In genomic region chr15:98916826-98917225, GRCh38 we compare ENCODE assay signal across 16 cellular contexts.
DNase-seq lines count a peak whose midpoint lies in the region; ATAC-seq and TF ChIP-seq lines count a peak whose summit lies in the region.
"Had no signal": no experiment of that assay in that cellular context is flagged by ENCODE, and none has a peak within 500 bp of the region (broad histone marks: within the 10 kb centered on the region; RNA-seq: fewer than 3 reads in every experiment).

No MANE protein-coding gene starts in this region.

- no peak overlapping the region for H2AFZ ChIP-seq in IMR-90 (replicated peaks; ENCODE audit: low read length, poor library complexity)
- H2AFZ ChIP-seq in trophoblast cell (ENCODE audit: insufficient read depth, low read length, poor library complexity) = no peak overlapping the region
- no peak overlapping the region for H2AFZ ChIP-seq in smooth muscle cell (ENCODE audit: low read depth)

- no peak for TF ChIP-seq CTCF in IMR-90 (conservative IDR thresholded peaks at IDR 0.05; ENCODE audit: low read depth, low read length)
- no peak for TF ChIP-seq CTCF in VCaP (conservative IDR thresholded peaks at IDR 0.05)
- peak in 1 of 6 experiments; percentile 24 for TF ChIP-seq CTCF in thyroid gland (IDR thresholded peaks at IDR 0.05)
- TF ChIP-seq CTCF in smooth muscle cell (IDR thresholded peaks at IDR 0.05; ENCODE audit: borderline replicate concordance, insufficient read depth, poor library complexity, severe bottlenecking) = no peak

- WGBS in IMR-90 (ENCODE audit: extremely low coverage in 2 of 2, insufficient read length in 1 of 2), 2 experiments = 100% methylated on average over 2 of the region's 8 CpGs; no CpG with 5 or more reads in 1 of the 2 experiments
- no CpG with 5 or more reads among the region's 8 CpGs for WGBS in trophoblast cell (ENCODE audit: extremely low coverage, insufficient coverage, insufficient read length)
- WGBS in thyroid gland, 2 donors = 30 to 54% methylated on average over 7 to 8 of the region's 8 CpGs
- WGBS in smooth muscle cell (ENCODE audit: low lambda C conversion rate) = 97% methylated on average over 8 of the region's 8 CpGs

- H4K91ac ChIP-seq in IMR-90 (ENCODE audit: insufficient read depth, low read depth, low read length) (0 out of 2 replicates have a peak overlapping the region, but pooled peaks have one; percentile 20), trophoblast cell (ENCODE audit: low read depth, low read length) (peak overlapping the region; percentile 19)

- DNase-seq in IMR-90 = no peak
- DNase-seq in trophoblast cell = no peak
- DNase-seq in thyroid gland = peak; percentile 91 to 95
- no peak for DNase-seq in smooth muscle cell (lab: John Stamatoyannopoulos, UW; ENCODE audit: unreplicated experiment)
- no peak for DNase-seq in hepatic stellate cell (ENCODE audit: low spot score)
- DNase-seq: BE2C; CD8-positive, alpha-beta T cell; COR-L47; DMS153; DMS79 treated with DMSO at 0.1 percent for 48 hours; GDM1; GOT3; H9 had no signal

- no peaks in the 10 kb centered on the region for H3F3A ChIP-seq in smooth muscle cell (ENCODE audit: low read depth)

- TF ChIP-seq RAD21 in IMR-90 (IDR thresholded peaks at IDR 0.05; ENCODE audit: low read length) = no peak

- H2AK9ac ChIP-seq in IMR-90 (replicated peaks; ENCODE audit: low read depth, low read length, poor library complexity) = peak overlapping the region; percentile 7

- CTCF ChIA-PET in IMR-90 (lab: Yijun Ruan, JAX) = interaction anchor here (1.3 kb wide), 1 partner anchor 160 kb away, joined by 3 read pairs; no protein-coding TSS in a partner anchor

- H3K4me1 ChIP-seq in IMR-90 (ENCODE audit: control insufficient read depth, insufficient read depth, low read length) (peaks cover 19% of the 10 kb centered on the region), trophoblast cell (ENCODE audit: control insufficient read depth in 1 of 2, insufficient read depth in 2 of 2, low read length in 2 of 2) (peaks cover 10 to 22% of the 10 kb centered on the region in 2 experiments), thyroid gland (peaks cover 55 to 56% of the 10 kb centered on the region in 2 donors), smooth muscle cell (ENCODE audit: low read depth) (no peaks in the 10 kb centered on the region)
- H3K4me1 ChIP-seq: BE2C had no signal

- POLR2A ChIA-PET in IMR-90 (lab: Charles Lee; ENCODE audit: unreplicated experiment) = no interaction called here

- H3K36me3 ChIP-seq in IMR-90 (ENCODE audit: control insufficient read depth, insufficient read depth, low read length) (peaks cover 64% of the 10 kb centered on the region), trophoblast cell (ENCODE audit: control insufficient read depth in 1 of 2, insufficient read depth in 2 of 2, low read length in 2 of 2) (peaks cover 46 to 58% of the 10 kb centered on the region in 2 experiments), thyroid gland (peaks cover 5 to 17% of the 10 kb centered on the region in 2 donors), smooth muscle cell (ENCODE audit: low read depth) (peaks cover 14% of the 10 kb centered on the region)

- no peak overlapping the region for H3K56ac ChIP-seq in IMR-90 (ENCODE audit: extremely low read depth, insufficient read depth, low read length)

- H3K27me3 ChIP-seq in IMR-90 (ENCODE audit: control insufficient read depth, insufficient read depth, low read length) (no peaks in the 10 kb centered on the region), trophoblast cell (ENCODE audit: insufficient read depth, low read length) (no peaks in the 10 kb centered on the region), thyroid gland (no peaks in the 10 kb centered on the region), smooth muscle cell (ENCODE audit: low read depth) (no peaks in the 10 kb centered on the region)
- H3K27me3 ChIP-seq: BE2C had no signal

- dilution Hi-C loops in IMR-90 (cut with HindIII; ENCODE audit: low sequenced_read_pairs, unreplicated experiment) = no loop called here

- H3K4ac ChIP-seq in IMR-90 (ENCODE audit: low read depth, low read length) (peak overlapping the region; percentile 94), trophoblast cell (ENCODE audit: low read depth, low read length) (peak overlapping the region; percentile 4)

- H2BK120ac ChIP-seq in IMR-90 (ENCODE audit: low read depth, low read length) = peak overlapping the region; percentile 56; the same call in 1 of the 2 replicates
- no peak overlapping the region for H2BK120ac ChIP-seq in trophoblast cell (ENCODE audit: insufficient read depth, low read length, poor library complexity)

- H4K8ac ChIP-seq in IMR-90 (ENCODE audit: low read depth in 2 of 2, low read length in 2 of 2) (peak overlapping the region in 1 of 2 experiments; percentile 86; a peak in 1 of 4 replicates), trophoblast cell (ENCODE audit: low read depth, low read length) (no peak overlapping the region)

- no peaks in the 10 kb centered on the region for H3K9me3 ChIP-seq in IMR-90 (ENCODE audit: control insufficient read depth, insufficient read depth, low read length)
- no peaks in the 10 kb centered on the region for H3K9me3 ChIP-seq in trophoblast cell (ENCODE audit: insufficient read depth, low read depth, low read length)
- no peaks in the 10 kb centered on the region for H3K9me3 ChIP-seq in thyroid gland
- no peaks in the 10 kb centered on the region for H3K9me3 ChIP-seq in smooth muscle cell (replicated peaks; ENCODE audit: low read depth)
- H3K9me3 ChIP-seq: A549, BE2C had no signal

- H3K9ac ChIP-seq in IMR-90 (ENCODE audit: low read depth, low read length) (no peak overlapping the region), trophoblast cell (ENCODE audit: low read length) (no peak overlapping the region), smooth muscle cell (ENCODE audit: low read depth) (no peak overlapping the region)

- no peak for ATAC-seq in IMR-90 (ENCODE audit: low read depth)
- no peak for ATAC-seq in HG02973 (IDR thresholded peaks at IDR 0.05; ENCODE audit: unreplicated experiment)
- ATAC-seq: A549; CD8-positive, alpha-beta T cell had no signal

- intact Hi-C loops in IMR-90 (cut with micrococcal nuclease) (no loop called here), thyroid gland (cut with DNase I) (no loop called here)

- no peak overlapping the region for H3K18ac ChIP-seq in IMR-90 (ENCODE audit: low read depth, low read length)
- H3K18ac ChIP-seq in trophoblast cell (ENCODE audit: low read length) = peak overlapping the region; percentile 37

- no peak overlapping the region for H3K4me3 ChIP-seq in IMR-90 (ENCODE audit: insufficient read depth, low read depth, low read length)
- no peak overlapping the region for H3K4me3 ChIP-seq in trophoblast cell (ENCODE audit: low read depth, low read length)
- H3K4me3 ChIP-seq in thyroid gland (replicated peaks in 1 of 3) = no peak overlapping the region
- H3K4me3 ChIP-seq in smooth muscle cell = no peak overlapping the region
- H3K4me3 ChIP-seq: A549 had no signal

- H4K5ac ChIP-seq in IMR-90 (ENCODE audit: low read depth, low read length) = no peak overlapping the region

- BruUV-seq in IMR-90 (replicated peaks; lab: Mats Ljungman, UMichigan) = no TSS peak

- H2BK12ac ChIP-seq in trophoblast cell (ENCODE audit: low read length) = peak overlapping the region; percentile 1

- H3K79me1 ChIP-seq in IMR-90 (ENCODE audit: low read depth in 1 of 2, low read length in 2 of 2) (peaks cover 49 to 79% of the 10 kb centered on the region in 2 experiments), trophoblast cell (ENCODE audit: low read length) (peaks cover 10% of the 10 kb centered on the region)

- H3K27ac ChIP-seq in IMR-90 (ENCODE audit: insufficient read depth, low read length) = no peak overlapping the region
- peak overlapping the region; percentile 82 for H3K27ac ChIP-seq in VCaP
- H3K27ac ChIP-seq in trophoblast cell (ENCODE audit: low read depth, low read length) = no peak overlapping the region
- peak overlapping the region; percentile 92 to 95 (median 93) for H3K27ac ChIP-seq in thyroid gland
- no peak overlapping the region for H3K27ac ChIP-seq in smooth muscle cell (ENCODE audit: low read depth)

- no peak overlapping the region for H3K4me2 ChIP-seq in IMR-90 (ENCODE audit: low read depth, low read length)
- no peak overlapping the region for H3K4me2 ChIP-seq in trophoblast cell (ENCODE audit: low read length)
- no peak overlapping the region for H3K4me2 ChIP-seq in smooth muscle cell
- H3K4me2 ChIP-seq: A549 had no signal

- H2AK5ac ChIP-seq in IMR-90 (ENCODE audit: low read depth, low read length) (peak overlapping the region; percentile 79; the same call in 1 of the 2 replicates), trophoblast cell (ENCODE audit: low read length) (no peak overlapping the region)

- no peak for TF ChIP-seq POLR2A in IMR-90 (IDR thresholded peaks at IDR 0.05; ENCODE audit: low read depth, low read length)
- TF ChIP-seq POLR2A in thyroid gland (IDR thresholded peaks at IDR 0.05) = peak in 1 of 2 donors; percentile 45

- H3K14ac ChIP-seq in IMR-90 (replicated peaks; ENCODE audit: low read depth, low read length) (0 out of 2 replicates have a peak overlapping the region, but pooled peaks have one; percentile 47), trophoblast cell (ENCODE audit: low read length) (no peak overlapping the region)

- H3K9me1 ChIP-seq in IMR-90 (ENCODE audit: insufficient read depth, low read length) = peaks cover 30% of the 10 kb centered on the region

- H4K12ac ChIP-seq in trophoblast cell (ENCODE audit: low read depth, low read length) = no peak overlapping the region

- in situ Hi-C loops in IMR-90 (cut with MboI; ENCODE audit: low sequenced_read_pairs) = loop anchor here (25.0 kb wide), 1 partner anchor 130 kb away; no protein-coding TSS in a partner anchor

- 0 out of 3 replicates have a peak overlapping the region, but pooled peaks have one; percentile 3 for H2BK15ac ChIP-seq in IMR-90 (ENCODE audit: low read depth, low read length)

- H2BK20ac ChIP-seq in IMR-90 (ENCODE audit: low read depth, low read length) = peak overlapping the region; percentile 9; the same call in 1 of the 2 replicates

- no peaks in the 10 kb centered on the region for H3K79me2 ChIP-seq in trophoblast cell (ENCODE audit: control insufficient read depth, insufficient read depth, low read length, poor library complexity)
- H3K79me2 ChIP-seq in smooth muscle cell (ENCODE audit: low read depth) = no peaks in the 10 kb centered on the region

- H3K23ac ChIP-seq in IMR-90 (ENCODE audit: low read depth, low read length) (no peak overlapping the region), trophoblast cell (ENCODE audit: low read length) (no peak overlapping the region)

- no peak overlapping the region for H2BK5ac ChIP-seq in IMR-90 (ENCODE audit: low read depth, low read length, poor library complexity, severe bottlenecking)
- H2BK5ac ChIP-seq in trophoblast cell (ENCODE audit: low read depth, low read length, poor library complexity) = no peak overlapping the region

- H4K20me1 ChIP-seq in IMR-90 (ENCODE audit: insufficient read depth, low read length) (0 out of 2 replicates have a peak, but pooled peaks cover 4% of the 10 kb centered on the region), smooth muscle cell (ENCODE audit: low read depth) (peaks cover 9% of the 10 kb centered on the region)

TF ChIP-seq in IMR-90, 13 proteins besides CTCF, POLR2A, EP300 and RAD21 (continues in another document):
- TF ChIP-seq RCOR1 (IDR thresholded peaks at IDR 0.05; ENCODE audit: insufficient replicate concordance, low read length) (no peak), BHLHE40 (IDR thresholded peaks at IDR 0.05; ENCODE audit: low read depth, low read length) (no peak), CHD1 (IDR thresholded peaks at IDR 0.05; ENCODE audit: low read depth, low read length) (no peak)

Comparison
In these comparisons a context has a peak if more than half of its experiments do, and no peak if none do; other contexts are left out.
1. DNase-seq: peak in thyroid gland (2 of 2); none in IMR-90 (single experiment), trophoblast cell (0 of 2), smooth muscle cell (single experiment) and hepatic stellate cell (single experiment).
2. H3K27ac ChIP-seq: peak in VCaP (single experiment) and thyroid gland (3 of 3); none in IMR-90 (single experiment), trophoblast cell (single experiment) and smooth muscle cell (single experiment).